Comparison of ENCODE assay signal across 33 cellular contexts in the genomic region with DNA sequence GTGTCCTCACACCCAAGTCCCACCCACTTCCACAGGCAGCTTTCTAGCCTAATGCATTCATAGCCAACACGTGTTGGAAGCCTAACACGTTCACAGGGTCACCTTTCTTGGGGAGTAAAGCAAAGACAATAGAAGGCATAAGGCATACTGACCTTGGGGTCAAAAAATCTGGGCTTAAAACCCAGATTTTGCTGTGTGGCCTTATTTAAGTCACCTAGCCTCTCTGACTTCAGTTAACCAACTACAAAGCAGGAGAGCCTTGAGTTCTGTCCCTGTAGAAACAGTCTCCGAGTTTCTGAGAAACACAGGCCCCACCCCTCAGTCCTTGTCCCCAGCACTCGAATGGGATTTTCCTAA. TPM values are rescaled to one million over a fixed set of nuclear protein-coding genes. Genes with fewer than 3 reads are reported as not detected.
DNase-seq lines count a peak whose midpoint lies in the region; ATAC-seq and TF ChIP-seq lines count a peak whose summit lies in the region.
"Had no signal": no experiment of that assay in that cellular context is flagged by ENCODE, and none has a peak within 500 bp of the region (broad histone marks: within the 10 kb centered on the region; RNA-seq: fewer than 3 reads in every experiment).

No MANE protein-coding gene starts in this region.

- peaks cover 33% of the 10 kb centered on the region for H3K4me1 Mint-ChIP-seq in type B pancreatic cell (ENCODE audit: unreplicated experiment)
- H3K4me1 Mint-ChIP-seq: CD4-positive, alpha-beta memory T cell had no signal

- no peak for ATAC-seq in left cardiac atrium
- ATAC-seq: gastrocnemius medialis, T-helper 17 cell had no signal

- H3K4me1 ChIP-seq in left ventricle myocardium inferior = peaks cover 40% of the 10 kb centered on the region
- peaks cover 56% of the 10 kb centered on the region for H3K4me1 ChIP-seq in ectodermal cell (ENCODE audit: control insufficient read depth, insufficient read depth, low read length)
- peaks cover 16% of the 10 kb centered on the region for H3K4me1 ChIP-seq in mesodermal cell (ENCODE audit: control insufficient read depth, insufficient read depth, low read length, poor library complexity, severe bottlenecking)
- H3K4me1 ChIP-seq: A549 had no signal

- H3K27me3 Mint-ChIP-seq in type B pancreatic cell = peaks cover 14% of the 10 kb centered on the region

- peak overlapping the region; percentile 80 for H3K27ac Mint-ChIP-seq in type B pancreatic cell
- H3K27ac Mint-ChIP-seq: activated CD8-positive, alpha-beta T cell treated with anti-CD3 and anti-CD28 coated beads for 36 hours; activated naive CD4-positive, alpha-beta T cell treated with anti-CD3 and anti-CD28 coated beads, Interleukin-2, amount 50 U/mL, for 72 hours; activated T-helper 2 cell treated with anti-CD3 and anti-CD28 coated beads, Interferon-gamma antibody, Interleukin-2, Interleukin-4, amounts not matched to agents 10 μg/mL and 5 μg/mL and 100 μg/mL, durations not matched to agents 14 hours and 24 hours and 36 hours; CD4-positive, alpha-beta memory T cell; dendritic cell treated with granulocyte-macrophage colony-stimulating factor and Interleukin-4, amounts not matched to agents 40 ng/mL and 50 ng/mL, for 4 days; T-helper 17 cell had no signal

- H3K4me3 ChIP-seq in left ventricle myocardium inferior = peak overlapping the region; percentile 74
- H3K4me3 ChIP-seq in ectodermal cell (ENCODE audit: insufficient read depth, low read depth, low read length) = no peak overlapping the region
- no peak overlapping the region for H3K4me3 ChIP-seq in mesodermal cell (ENCODE audit: extremely low read depth, insufficient read depth, low read length, poor library complexity, severe bottlenecking)
- H3K4me3 ChIP-seq: A549, gastrocnemius medialis, MG63, tibial nerve had no signal

- H3K36me3 ChIP-seq in left ventricle myocardium inferior (peaks cover 45% of the 10 kb centered on the region), ectodermal cell (ENCODE audit: control insufficient read depth, insufficient read depth, low read length) (no peaks in the 10 kb centered on the region), mesodermal cell (ENCODE audit: control insufficient read depth, insufficient read depth, low read length) (no peaks in the 10 kb centered on the region)
- H3K36me3 ChIP-seq: gastrocnemius medialis, MG63, tibial nerve had no signal

- H3K27ac ChIP-seq in left ventricle myocardium inferior (replicated peaks) (peak overlapping the region; percentile 97), ectodermal cell (ENCODE audit: insufficient read depth, low read depth, low read length, poor library complexity, severe bottlenecking) (peak overlapping the region; percentile 95), mesodermal cell (ENCODE audit: low read depth, low read length, severe bottlenecking) (peak overlapping the region; percentile 87)
- H3K27ac ChIP-seq: gastrocnemius medialis, tibial nerve had no signal

- H3K36me3 Mint-ChIP-seq in type B pancreatic cell = peaks cover 2% of the 10 kb centered on the region
- H3K36me3 Mint-ChIP-seq: activated naive CD4-positive, alpha-beta T cell treated with anti-CD3 and anti-CD28 coated beads, Interleukin-2, amount 50 U/mL, for 72 hours; CD4-positive, alpha-beta memory T cell had no signal

- intact Hi-C loops in left ventricle myocardium inferior (cut with micrococcal nuclease) (no loop called here), left cardiac atrium (cut with DNase I) (no loop called here)

- H3K9me3 Mint-ChIP-seq in type B pancreatic cell = no peaks in the 10 kb centered on the region
- H3K9me3 Mint-ChIP-seq: activated CD8-positive, alpha-beta T cell treated with anti-CD3 and anti-CD28 coated beads for 36 hours; activated naive CD4-positive, alpha-beta T cell treated with anti-CD3 and anti-CD28 coated beads, Interleukin-2, amount 50 U/mL, for 72 hours; activated T-helper 2 cell treated with anti-CD3 and anti-CD28 coated beads, Interferon-gamma antibody, Interleukin-2, Interleukin-4, amounts not matched to agents 10 μg/mL and 5 μg/mL and 100 μg/mL, durations not matched to agents 14 hours and 24 hours and 36 hours; CD4-positive, alpha-beta memory T cell; dendritic cell treated with granulocyte-macrophage colony-stimulating factor and Interleukin-4, amounts not matched to agents 40 ng/mL and 50 ng/mL, for 4 days had no signal

- DNase-seq in left ventricle myocardium inferior (no peak), left cardiac atrium (no peak), type B pancreatic cell (ENCODE audit: extremely low spot score, unreplicated experiment) (no peak), GM19240 (ENCODE audit: insufficient read length, low spot score) (no peak), epidermal melanocyte (ENCODE audit: insufficient read length, low spot score) (no peak), HCEC 1CT (no peak)
- DNase-seq: aorta; CD4-positive, alpha-beta memory T cell; central memory CD4-positive, alpha-beta T cell; DMS 273 treated with DMSO at 0.1 percent for 48 hours; gastrocnemius medialis; hypothalamus; KG1; mammary epithelial cell; MG63; NCI-H1436; NCI-H2081 treated with DMSO at 0.1 percent for 48 hours; NCI-H748 treated with DMSO at 0.1 percent for 48 hours; occipital lobe; T-helper 17 cell had no signal

- H3K27me3 ChIP-seq in left ventricle myocardium inferior (ENCODE audit: low read depth) = peaks cover 11% of the 10 kb centered on the region
- no peaks in the 10 kb centered on the region for H3K27me3 ChIP-seq in ectodermal cell (ENCODE audit: control insufficient read depth, insufficient read depth, low read length, poor library complexity, severe bottlenecking)
- H3K27me3 ChIP-seq: gastrocnemius medialis had no signal

- H3K4me3 Mint-ChIP-seq in type B pancreatic cell = peak overlapping the region; percentile 72
- H3K4me3 Mint-ChIP-seq: activated CD8-positive, alpha-beta T cell treated with anti-CD3 and anti-CD28 coated beads for 36 hours; CD4-positive, alpha-beta memory T cell; dendritic cell treated with granulocyte-macrophage colony-stimulating factor and Interleukin-4, amounts not matched to agents 40 ng/mL and 50 ng/mL, for 4 days; T-helper 17 cell had no signal

- H3K9me3 ChIP-seq in left ventricle myocardium inferior (replicated peaks) (no peaks in the 10 kb centered on the region), ectodermal cell (ENCODE audit: control insufficient read depth, low read length) (no peaks in the 10 kb centered on the region), mesodermal cell (ENCODE audit: control insufficient read depth, low read length) (no peaks in the 10 kb centered on the region)
- H3K9me3 ChIP-seq: A549, gastrocnemius medialis, MG63, SK-N-SH, tibial nerve had no signal

- 18 to 20% methylated on average over 4 of the region's 4 CpGs for WGBS in ectodermal cell, 2 experiments
- whole genome bisulfite sequencing in mesodermal cell (ENCODE audit: insufficient coverage in 2 of 2), 2 experiments = 44 to 61% methylated on average over 2 of the region's 4 CpGs

- TF ChIP-seq CTCF in left ventricle myocardium inferior (IDR thresholded peaks at IDR 0.05; ENCODE audit: borderline replicate concordance) (no peak), type B pancreatic cell (conservative IDR thresholded peaks at IDR 0.05) (no peak)

RNA-seq across cellular contexts. Expression of gene TNNT2, which starts 1.4 kb away (rescaled TPM):
- total RNA-seq in left ventricle myocardium inferior (8,708 TPM), left cardiac atrium (1,000 to 10,000 TPM; 4,860 to 5,317 TPM), type B pancreatic cell (ENCODE audit: low replicate concordance) (21.3 and 63.9 TPM in 2 replicates)
- 17.3 TPM for polyA plus RNA-seq in ectodermal cell (2013, experiment 1 of 4)
- 13.8 TPM for polyA plus RNA-seq in ectodermal cell (2013, experiment 2 of 4)
- polyA plus RNA-seq in ectodermal cell (2013, experiment 3 of 4) = 9.9 TPM
- 13.0 TPM for polyA plus RNA-seq in ectodermal cell (2013, experiment 4 of 4)
- polyA plus RNA-seq in mesodermal cell (2013, experiment 1 of 2) = 8.6 TPM
- polyA plus RNA-seq in mesodermal cell (2013, experiment 2 of 2) = 15.2 TPM
- total RNA-seq: activated CD8-positive, alpha-beta T cell treated with anti-CD3 and anti-CD28 coated beads for 36 hours; activated naive CD4-positive, alpha-beta T cell treated with anti-CD3 and anti-CD28 coated beads, Interleukin-2, amount 50 U/mL, for 72 hours; activated T-helper 2 cell treated with anti-CD3 and anti-CD28 coated beads, Interferon-gamma antibody, Interleukin-2, Interleukin-4, amounts not matched to agents 10 μg/mL and 5 μg/mL and 100 μg/mL, durations not matched to agents 14 hours and 24 hours and 36 hours; CD4-positive, alpha-beta memory T cell; H4; occipital lobe; pulmonary artery endothelial cell; T-helper 17 cell had no signal
- polyA plus RNA-seq: CD4-positive, alpha-beta memory T cell had no signal

RNA-seq across cellular contexts. Expression of gene LAD1, which starts 23.0 kb away (rescaled TPM):
- total RNA-seq in left ventricle myocardium inferior (2.0 TPM), left cardiac atrium (1 to 10 TPM; 1.3 to 1.4 TPM), type B pancreatic cell (ENCODE audit: low replicate concordance) (41.2 and 79.5 TPM in 2 replicates)
- 0.67 TPM for polyA plus RNA-seq in ectodermal cell (2013, experiment 1 of 4)
- 0.66 TPM for polyA plus RNA-seq in ectodermal cell (2013, experiment 2 of 4)
- 0.43 TPM for polyA plus RNA-seq in ectodermal cell (2013, experiment 3 of 4)
- 0.41 TPM for polyA plus RNA-seq in ectodermal cell (2013, experiment 4 of 4)
- not detected for polyA plus RNA-seq in mesodermal cell (2013, experiment 1 of 2)
- polyA plus RNA-seq in mesodermal cell (2013, experiment 2 of 2) = not detected
- total RNA-seq: activated CD8-positive, alpha-beta T cell treated with anti-CD3 and anti-CD28 coated beads for 36 hours; activated naive CD4-positive, alpha-beta T cell treated with anti-CD3 and anti-CD28 coated beads, Interleukin-2, amount 50 U/mL, for 72 hours; activated T-helper 2 cell treated with anti-CD3 and anti-CD28 coated beads, Interferon-gamma antibody, Interleukin-2, Interleukin-4, amounts not matched to agents 10 μg/mL and 5 μg/mL and 100 μg/mL, durations not matched to agents 14 hours and 24 hours and 36 hours; H4; occipital lobe; pulmonary artery endothelial cell; T-helper 17 cell; tibial nerve had no signal
- polyA plus RNA-seq: CD4-positive, alpha-beta memory T cell; SK-N-SH had no signal

RNA-seq across cellular contexts. Expression of gene TNNI1, which starts 45.4 kb away (rescaled TPM):
- 44.2 TPM for total RNA-seq in left ventricle myocardium inferior
- 10 to 100 TPM in 1 of 2 donors, 1 to 10 TPM in 1; 6.4 to 31.5 TPM for total RNA-seq in left cardiac atrium
- polyA plus RNA-seq in ectodermal cell (2013, experiment 1 of 4) = 2.5 TPM
- polyA plus RNA-seq in ectodermal cell (2013, experiment 2 of 4) = 2.7 TPM
- 5.3 TPM for polyA plus RNA-seq in ectodermal cell (2013, experiment 3 of 4)
- 2.6 TPM for polyA plus RNA-seq in ectodermal cell (2013, experiment 4 of 4)
- polyA plus RNA-seq in mesodermal cell (2013, experiment 1 of 2) = 19.4 TPM
- polyA plus RNA-seq in mesodermal cell (2013, experiment 2 of 2) = 25.0 TPM
- total RNA-seq in type B pancreatic cell (ENCODE audit: low replicate concordance) = 0.12 and 6.1 TPM in 2 replicates
- total RNA-seq: activated CD8-positive, alpha-beta T cell treated with anti-CD3 and anti-CD28 coated beads for 36 hours; activated naive CD4-positive, alpha-beta T cell treated with anti-CD3 and anti-CD28 coated beads, Interleukin-2, amount 50 U/mL, for 72 hours; activated T-helper 2 cell treated with anti-CD3 and anti-CD28 coated beads, Interferon-gamma antibody, Interleukin-2, Interleukin-4, amounts not matched to agents 10 μg/mL and 5 μg/mL and 100 μg/mL, durations not matched to agents 14 hours and 24 hours and 36 hours; aorta; CD4-positive, alpha-beta memory T cell; H4; HT-29; kidney epithelial cell; mammary epithelial cell; occipital lobe; pulmonary artery endothelial cell; T-helper 17 cell had no signal
- polyA plus RNA-seq: A549; CD4-positive, alpha-beta memory T cell; SK-N-SH had no signal

Comparison
In these comparisons a context has a peak if more than half of its experiments do, and no peak if none do; other contexts are left out.
1. RNA of gene TNNT2, which starts 1.4 kb away (total RNA-seq): 8,708 TPM in left ventricle myocardium inferior (single experiment) and 4,860 to 5,317 TPM in left cardiac atrium; 21.3 to 63.9 TPM in type B pancreatic cell; every median in the first group is over 10 times any median in the second.
2. RNA of gene LAD1, which starts 23.0 kb away (total RNA-seq): 41.2 to 79.5 TPM in type B pancreatic cell; 2.0 TPM in left ventricle myocardium inferior (single experiment) and 1.3 to 1.4 TPM in left cardiac atrium; every median in the first group is over 10 times any median in the second.
3. Peak in every context shown above with its lines, with median percentiles within 50 percentile points of each other: H3K27ac ChIP-seq.